In the genomic region with DNA sequence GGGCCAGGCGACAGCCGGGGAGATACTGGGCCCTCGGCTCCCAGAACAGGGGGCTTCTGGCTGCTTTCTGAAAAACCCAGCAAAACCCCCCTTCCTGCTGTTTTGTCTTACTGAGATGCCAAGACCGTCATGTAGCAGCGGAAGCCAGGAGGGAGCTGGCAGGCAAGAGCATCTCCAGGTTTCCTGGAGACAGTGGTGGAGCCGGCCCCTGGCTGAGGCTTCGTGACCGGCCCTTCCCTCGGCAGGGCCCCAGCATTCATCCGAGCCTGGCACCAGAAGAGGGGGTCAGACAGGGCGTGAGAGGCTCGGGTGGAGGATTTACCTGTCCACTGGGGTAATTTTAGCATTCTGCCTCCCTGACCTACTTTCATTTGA, we compare ENCODE assay signal across 2 cellular contexts.
TF ChIP-seq lines count a peak whose summit lies in the region.

No MANE protein-coding gene starts in this region.

TF ChIP-seq in SK-N-SH, 30 proteins besides CTCF, POLR2A, EP300 and RAD21 (continued from another document):
- TF ChIP-seq, protein P1, sequence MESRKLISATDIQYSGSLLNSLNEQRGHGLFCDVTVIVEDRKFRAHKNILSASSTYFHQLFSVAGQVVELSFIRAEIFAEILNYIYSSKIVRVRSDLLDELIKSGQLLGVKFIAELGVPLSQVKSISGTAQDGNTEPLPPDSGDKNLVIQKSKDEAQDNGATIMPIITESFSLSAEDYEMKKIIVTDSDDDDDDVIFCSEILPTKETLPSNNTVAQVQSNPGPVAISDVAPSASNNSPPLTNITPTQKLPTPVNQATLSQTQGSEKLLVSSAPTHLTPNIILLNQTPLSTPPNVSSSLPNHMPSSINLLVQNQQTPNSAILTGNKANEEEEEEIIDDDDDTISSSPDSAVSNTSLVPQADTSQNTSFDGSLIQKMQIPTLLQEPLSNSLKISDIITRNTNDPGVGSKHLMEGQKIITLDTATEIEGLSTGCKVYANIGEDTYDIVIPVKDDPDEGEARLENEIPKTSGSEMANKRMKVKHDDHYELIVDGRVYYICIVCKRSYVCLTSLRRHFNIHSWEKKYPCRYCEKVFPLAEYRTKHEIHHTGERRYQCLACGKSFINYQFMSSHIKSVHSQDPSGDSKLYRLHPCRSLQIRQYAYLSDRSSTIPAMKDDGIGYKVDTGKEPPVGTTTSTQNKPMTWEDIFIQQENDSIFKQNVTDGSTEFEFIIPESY (IDR thresholded peaks at IDR 0.05; ENCODE audit: borderline replicate concordance, low read depth), result no peak
- TF ChIP-seq TEAD4 (IDR thresholded peaks at IDR 0.05; ENCODE audit: borderline replicate concordance, insufficient read depth) (no peak), GATA2 (CRISPR knock-in tag; IDR thresholded peaks at IDR 0.05) (no peak), ELF1 (IDR thresholded peaks at IDR 0.05) (no peak), GABPA (IDR thresholded peaks at IDR 0.05; ENCODE audit: low read depth) (no peak), CHD2 (IDR thresholded peaks at IDR 0.05; ENCODE audit: low read length, partially characterized antibody) (no peak), MXI1 (IDR thresholded peaks at IDR 0.05; ENCODE audit: low read depth, low read length) (no peak), RFX5 (IDR thresholded peaks at IDR 0.05; ENCODE audit: low read length) (no peak), EZH2phosphoT487 (IDR thresholded peaks at IDR 0.05; ENCODE audit: borderline replicate concordance, low read depth) (no peak), YY1 (IDR thresholded peaks at IDR 0.05; ENCODE audit: low read depth) (no peak), FOXM1 (IDR thresholded peaks at IDR 0.05; ENCODE audit: low read depth) (no peak), RCOR1 (IDR thresholded peaks at IDR 0.05; ENCODE audit: low read length) (no peak)
TF ChIP-seq in SK-N-SH: peak in this region for 0.

TF ChIP-seq in SK-N-SH treated with all-trans-retinoic acid at 6 μM for 48 hours, 23 proteins besides CTCF, POLR2A, EP300 and RAD21 (continued from another document):
- TF ChIP-seq, protein P2, sequence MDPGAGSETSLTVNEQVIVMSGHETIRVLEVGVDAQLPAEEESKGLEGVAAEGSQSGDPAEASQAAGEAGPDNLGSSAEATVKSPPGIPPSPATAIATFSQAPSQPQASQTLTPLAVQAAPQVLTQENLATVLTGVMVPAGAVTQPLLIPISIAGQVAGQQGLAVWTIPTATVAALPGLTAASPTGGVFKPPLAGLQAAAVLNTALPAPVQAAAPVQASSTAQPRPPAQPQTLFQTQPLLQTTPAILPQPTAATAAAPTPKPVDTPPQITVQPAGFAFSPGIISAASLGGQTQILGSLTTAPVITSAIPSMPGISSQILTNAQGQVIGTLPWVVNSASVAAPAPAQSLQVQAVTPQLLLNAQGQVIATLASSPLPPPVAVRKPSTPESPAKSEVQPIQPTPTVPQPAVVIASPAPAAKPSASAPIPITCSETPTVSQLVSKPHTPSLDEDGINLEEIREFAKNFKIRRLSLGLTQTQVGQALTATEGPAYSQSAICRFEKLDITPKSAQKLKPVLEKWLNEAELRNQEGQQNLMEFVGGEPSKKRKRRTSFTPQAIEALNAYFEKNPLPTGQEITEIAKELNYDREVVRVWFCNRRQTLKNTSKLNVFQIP (CRISPR knock-in tag; IDR thresholded peaks at IDR 0.05; ENCODE audit: borderline replicate concordance, low read depth), result no peak
- TF ChIP-seq PPARA (CRISPR knock-in tag; IDR thresholded peaks at IDR 0.05; ENCODE audit: borderline replicate concordance), result no peak
- no peak for TF ChIP-seq ZFP30 (CRISPR knock-in tag; IDR thresholded peaks at IDR 0.05)
- TF ChIP-seq TOX (CRISPR knock-in tag; IDR thresholded peaks at IDR 0.05; ENCODE audit: borderline replicate concordance), result no peak
- no peak for TF ChIP-seq ISL1 (CRISPR knock-in tag; IDR thresholded peaks at IDR 0.05)
- TF ChIP-seq, protein P3, sequence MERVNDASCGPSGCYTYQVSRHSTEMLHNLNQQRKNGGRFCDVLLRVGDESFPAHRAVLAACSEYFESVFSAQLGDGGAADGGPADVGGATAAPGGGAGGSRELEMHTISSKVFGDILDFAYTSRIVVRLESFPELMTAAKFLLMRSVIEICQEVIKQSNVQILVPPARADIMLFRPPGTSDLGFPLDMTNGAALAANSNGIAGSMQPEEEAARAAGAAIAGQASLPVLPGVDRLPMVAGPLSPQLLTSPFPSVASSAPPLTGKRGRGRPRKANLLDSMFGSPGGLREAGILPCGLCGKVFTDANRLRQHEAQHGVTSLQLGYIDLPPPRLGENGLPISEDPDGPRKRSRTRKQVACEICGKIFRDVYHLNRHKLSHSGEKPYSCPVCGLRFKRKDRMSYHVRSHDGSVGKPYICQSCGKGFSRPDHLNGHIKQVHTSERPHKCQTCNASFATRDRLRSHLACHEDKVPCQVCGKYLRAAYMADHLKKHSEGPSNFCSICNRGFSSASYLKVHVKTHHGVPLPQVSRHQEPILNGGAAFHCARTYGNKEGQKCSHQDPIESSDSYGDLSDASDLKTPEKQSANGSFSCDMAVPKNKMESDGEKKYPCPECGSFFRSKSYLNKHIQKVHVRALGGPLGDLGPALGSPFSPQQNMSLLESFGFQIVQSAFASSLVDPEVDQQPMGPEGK (CRISPR knock-in tag; IDR thresholded peaks at IDR 0.05; ENCODE audit: borderline replicate concordance), result no peak
- TF ChIP-seq ZC3H10 (CRISPR knock-in tag; IDR thresholded peaks at IDR 0.05), result no peak
- TF ChIP-seq ZNF565 (CRISPR knock-in tag; conservative IDR thresholded peaks at IDR 0.05; ENCODE audit: low read depth), result no peak
- TF ChIP-seq, protein P4, sequence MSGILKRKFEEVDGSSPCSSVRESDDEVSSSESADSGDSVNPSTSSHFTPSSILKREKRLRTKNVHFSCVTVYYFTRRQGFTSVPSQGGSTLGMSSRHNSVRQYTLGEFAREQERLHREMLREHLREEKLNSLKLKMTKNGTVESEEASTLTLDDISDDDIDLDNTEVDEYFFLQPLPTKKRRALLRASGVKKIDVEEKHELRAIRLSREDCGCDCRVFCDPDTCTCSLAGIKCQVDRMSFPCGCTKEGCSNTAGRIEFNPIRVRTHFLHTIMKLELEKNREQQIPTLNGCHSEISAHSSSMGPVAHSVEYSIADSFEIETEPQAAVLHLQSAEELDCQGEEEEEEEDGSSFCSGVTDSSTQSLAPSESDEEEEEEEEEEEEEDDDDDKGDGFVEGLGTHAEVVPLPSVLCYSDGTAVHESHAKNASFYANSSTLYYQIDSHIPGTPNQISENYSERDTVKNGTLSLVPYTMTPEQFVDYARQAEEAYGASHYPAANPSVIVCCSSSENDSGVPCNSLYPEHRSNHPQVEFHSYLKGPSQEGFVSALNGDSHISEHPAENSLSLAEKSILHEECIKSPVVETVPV (CRISPR knock-in tag; IDR thresholded peaks at IDR 0.05), result no peak
- TF ChIP-seq, protein P5, sequence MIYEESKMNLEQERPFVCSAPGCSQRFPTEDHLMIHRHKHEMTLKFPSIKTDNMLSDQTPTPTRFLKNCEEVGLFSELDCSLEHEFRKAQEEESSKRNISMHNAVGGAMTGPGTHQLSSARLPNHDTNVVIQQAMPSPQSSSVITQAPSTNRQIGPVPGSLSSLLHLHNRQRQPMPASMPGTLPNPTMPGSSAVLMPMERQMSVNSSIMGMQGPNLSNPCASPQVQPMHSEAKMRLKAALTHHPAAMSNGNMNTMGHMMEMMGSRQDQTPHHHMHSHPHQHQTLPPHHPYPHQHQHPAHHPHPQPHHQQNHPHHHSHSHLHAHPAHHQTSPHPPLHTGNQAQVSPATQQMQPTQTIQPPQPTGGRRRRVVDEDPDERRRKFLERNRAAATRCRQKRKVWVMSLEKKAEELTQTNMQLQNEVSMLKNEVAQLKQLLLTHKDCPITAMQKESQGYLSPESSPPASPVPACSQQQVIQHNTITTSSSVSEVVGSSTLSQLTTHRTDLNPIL (CRISPR knock-in tag; IDR thresholded peaks at IDR 0.05; ENCODE audit: low read depth), result no peak
- no peak for TF ChIP-seq ESRRG (CRISPR knock-in tag; IDR thresholded peaks at IDR 0.05)
- no peak for TF ChIP-seq BACH2 (CRISPR knock-in tag; IDR thresholded peaks at IDR 0.05; ENCODE audit: borderline replicate concordance)
- TF ChIP-seq OSR1 (CRISPR knock-in tag; IDR thresholded peaks at IDR 0.05), result no peak
